ENCODE assay signal across 28 cellular contexts in genomic region chr3:186073641-186074040, GRCh38.
"Had no signal": no experiment of that assay in that cellular context is flagged by ENCODE, and none has a peak within 500 bp of the region (broad histone marks: within the 10 kb centered on the region; RNA-seq: fewer than 3 reads in every experiment).

No MANE protein-coding gene starts in this region.

- H3K9ac ChIP-seq: KMS-11 had no signal

- FAIRE-seq: TTC549 had no signal

- H3K4me3 Mint-ChIP-seq: activated CD4-positive, alpha-beta T cell treated with anti-CD3 and anti-CD28 coated beads for 36 hours; activated CD8-positive, alpha-beta T cell treated with anti-CD3 and anti-CD28 coated beads for 36 hours; activated naive CD4-positive, alpha-beta T cell treated with anti-CD3 and anti-CD28 coated beads, Interleukin-2, amount 10 ng/mL, durations not matched to agents 7 days and 5 days; activated naive CD8-positive, alpha-beta T cell treated with anti-CD3 and anti-CD28 coated beads for 36 hours; activated T-cell treated with anti-CD3 and anti-CD28 coated beads, Interleukin-2, amount 50 U/mL, for 72 hours; T-cell had no signal

- H3K4me2 ChIP-seq: KMS-11 had no signal

- DNase-seq: activated CD4-positive, alpha-beta T cell treated with anti-CD3 and anti-CD28 coated beads for 36 hours; activated CD8-positive, alpha-beta memory T cell treated with anti-CD3 and anti-CD28 coated beads, Interleukin-2, amount 50 U/mL, for 4 hours; activated CD8-positive, alpha-beta T cell treated with anti-CD3 and anti-CD28 coated beads for 36 hours; activated gamma-delta T cell treated with Interleukin-2 at 50 U/mL for 16 hours; activated naive CD4-positive, alpha-beta T cell treated with anti-CD3 and anti-CD28 coated beads, Interleukin-2, amount 10 ng/mL, durations not matched to agents 7 days and 5 days; activated naive CD8-positive, alpha-beta T cell treated with anti-CD3 and anti-CD28 coated beads for 36 hours; activated T-cell treated with anti-CD3 and anti-CD28 coated beads, Interleukin-2, amount 50 U/mL, for 72 hours; anterior cingulate cortex; cerebellar nuclear complex; NCI-H1105 treated with DMSO at 0.1 percent for 48 hours; NCI-H1436 treated with DMSO at 0.1 percent for 48 hours; NCI-H187; NCI-H2081; NCI-H2171; NCI-H2227 treated with DMSO at 0.1 percent for 48 hours; NCI-H446 treated with DMSO at 0.1 percent for 48 hours; NCI-H526; NCI-H774; RPMI8226; T-cell; T-helper 2 cell; T1000 had no signal

- H3K36me3 Mint-ChIP-seq: activated naive CD4-positive, alpha-beta T cell treated with anti-CD3 and anti-CD28 coated beads, Interleukin-2, amount 10 ng/mL, durations not matched to agents 7 days and 5 days; activated naive CD8-positive, alpha-beta T cell treated with anti-CD3 and anti-CD28 coated beads for 36 hours had no signal

- H3K27ac ChIP-seq: KMS-11, SK-N-MC, VCaP had no signal

- H3K4me3 ChIP-seq: SK-N-MC had no signal

- ATAC-seq: activated CD4-positive, alpha-beta T cell treated with anti-CD3 and anti-CD28 coated beads for 36 hours; activated CD8-positive, alpha-beta T cell treated with anti-CD3 and anti-CD28 coated beads for 36 hours; activated T-cell treated with anti-CD3 and anti-CD28 coated beads, Interleukin-2, amount 50 U/mL, for 72 hours; Right ventricle myocardium inferior; T-cell had no signal

- H3K4me1 Mint-ChIP-seq: activated CD4-positive, alpha-beta T cell treated with anti-CD3 and anti-CD28 coated beads for 36 hours had no signal

- H3K27ac Mint-ChIP-seq: activated CD4-positive, alpha-beta T cell treated with anti-CD3 and anti-CD28 coated beads for 36 hours; activated CD8-positive, alpha-beta T cell treated with anti-CD3 and anti-CD28 coated beads for 36 hours; activated naive CD4-positive, alpha-beta T cell treated with anti-CD3 and anti-CD28 coated beads, Interleukin-2, amount 10 ng/mL, durations not matched to agents 7 days and 5 days; activated naive CD8-positive, alpha-beta T cell treated with anti-CD3 and anti-CD28 coated beads for 36 hours; activated T-cell treated with anti-CD3 and anti-CD28 coated beads, Interleukin-2, amount 50 U/mL, for 72 hours; activated T-helper 2 cell treated with anti-CD3 and anti-CD28 coated beads, Interferon-gamma antibody, Interleukin-2, Interleukin-4, amounts not matched to agents 10 μg/mL and 5 μg/mL and 100 μg/mL, durations not matched to agents 14 hours and 24 hours and 36 hours; T-cell had no signal
